1 cellular context compared by ENCODE assay signal in genomic region chr10:122954731-122955050, GRCh38.
TF ChIP-seq lines count a peak whose summit lies in the region.

No MANE protein-coding gene starts in this region.

TF ChIP-seq in endothelial cell of umbilical vein, 7 proteins besides CTCF, POLR2A, EP300 and RAD21:
- no peak for TF ChIP-seq MAX (IDR thresholded peaks at IDR 0.05; ENCODE audit: insufficient read depth, insufficient read length)
- TF ChIP-seq FOS (IDR thresholded peaks at IDR 0.05; ENCODE audit: borderline replicate concordance, insufficient read depth, low read length), result no peak
- no peak for TF ChIP-seq GATA2 (IDR thresholded peaks at IDR 0.05; ENCODE audit: insufficient read depth, insufficient read length, low read depth, low read length)
- TF ChIP-seq POLR2AphosphoS5 (IDR thresholded peaks at IDR 0.05; ENCODE audit: insufficient read depth, low read depth, low read length), result no peak
- no peak for TF ChIP-seq EZH2 (IDR thresholded peaks at IDR 0.05; ENCODE audit: borderline replicate concordance, low read depth, low read length, severe bottlenecking)
- TF ChIP-seq MYC (IDR thresholded peaks at IDR 0.05; ENCODE audit: low read depth, low read length), result no peak
